ENCODE assay signal across 15 cellular contexts in genomic region chr16:2335286-2335895, GRCh38.
"Had no signal": no experiment of that assay in that cellular context is flagged by ENCODE, and none has a peak within 500 bp of the region (broad histone marks: within the 10 kb centered on the region; RNA-seq: fewer than 3 reads in every experiment).

No MANE protein-coding gene starts in this region.

- H3K4me1 ChIP-seq: uterus had no signal

- H3K4me3 ChIP-seq: adrenal gland, lung, psoas muscle, skin epidermis, tibial nerve, uterus had no signal

- H3K9me3 ChIP-seq: adrenal gland, psoas muscle, tibial nerve, uterus had no signal

- DNase-seq: activated CD4-positive, alpha-beta T cell treated with anti-CD3 and anti-CD28 coated beads, Interleukin-2, amount 10 ng/mL, durations not matched to agents 7 days and 5 days; activated gamma-delta T cell treated with Interleukin-2 at 50 U/mL for 16 hours; activated T-cell treated with anti-CD3 and anti-CD28 coated beads for 4 hours; midbrain; psoas muscle; right cardiac atrium; stimulated activated naive CD8-positive, alpha-beta T cell treated with anti-CD3 and anti-CD28 coated beads, Interleukin-15, Interleukin-2, amounts not matched to agents 100 U/mL and 50 U/mL, for 24 hours; substantia nigra; uterus had no signal

- H3K27ac ChIP-seq: adrenal gland, psoas muscle, skin epidermis, tibial nerve, uterus had no signal

- ATAC-seq: activated CD4-positive, CD25-positive, alpha-beta regulatory T cell treated with anti-CD3 and anti-CD28 coated beads, Interleukin-2, amount 50 U/mL, for 24 hours; activated naive CD4-positive, alpha-beta T cell treated with anti-CD3 and anti-CD28 coated beads, Interleukin-2, amount 50 U/mL, for 72 hours; psoas muscle; right cardiac atrium; stimulated activated naive CD8-positive, alpha-beta T cell treated with anti-CD3 and anti-CD28 coated beads, Interleukin-15, Interleukin-2, amounts not matched to agents 100 U/mL and 50 U/mL, for 24 hours had no signal

- H3K36me3 ChIP-seq: adrenal gland, tibial nerve, uterus had no signal

- H3K27me3 ChIP-seq: adrenal gland, tibial nerve, uterus had no signal
